ENCODE assay signal across 17 cellular contexts in genomic region chr14:96121660-96122395, GRCh38.
A peak's percentile ranks its signal among the peaks of the same experiment; 100 is the strongest.
DNase-seq lines count a peak whose midpoint lies in the region; ATAC-seq and TF ChIP-seq lines count a peak whose summit lies in the region.
"Had no signal": no experiment of that assay in that cellular context is flagged by ENCODE, and none has a peak within 500 bp of the region (broad histone marks: within the 10 kb centered on the region; RNA-seq: fewer than 3 reads in every experiment).

No MANE protein-coding gene starts in this region.

- no peaks in the 10 kb centered on the region for H3K36me3 ChIP-seq in ascending aorta
- H3K36me3 ChIP-seq: adrenal gland, gastroesophageal sphincter, Peyer's patch had no signal

- H3K9me3 ChIP-seq in ascending aorta = no peaks in the 10 kb centered on the region
- H3K9me3 ChIP-seq: adrenal gland, Peyer's patch had no signal

- peak; percentile 94 for DNase-seq in ELR (ENCODE audit: low read depth)
- DNase-seq in RKO (ENCODE audit: low spot score) = peak; percentile 3
- DNase-seq in dedifferentiated amniotic fluid mesenchymal stem cell (ENCODE audit: extremely low spot score) = peak; percentile 59
- DNase-seq in sciatic nerve (ENCODE audit: low spot score) = no peak
- no peak for DNase-seq in ascending aorta (ENCODE audit: low spot score in 2 of 2)
- DNase-seq in NCI-H1694 (lab: John Stamatoyannopoulos, UW) = no peak
- DNase-seq in stimulated activated naive CD4-positive, alpha-beta T cell (lab: John Stamatoyannopoulos, UW) = no peak
- DNase-seq: activated CD4-positive, alpha-beta memory T cell treated with anti-CD3 and anti-CD28 coated beads for 36 hours; C1 segment of cervical spinal cord; NCI-H1417; nucleus accumbens; Peyer's patch; right cardiac atrium had no signal

- H3K27ac ChIP-seq in ascending aorta = no peak overlapping the region
- H3K27ac ChIP-seq: gastroesophageal sphincter had no signal

- TF ChIP-seq CTCF in ascending aorta (IDR thresholded peaks at IDR 0.05) = no peak

- H3K4me1 ChIP-seq in ascending aorta = no peaks in the 10 kb centered on the region

- peak; percentile 3 for ATAC-seq in sciatic nerve
- ATAC-seq in GM21576 (IDR thresholded peaks at IDR 0.05; ENCODE audit: unreplicated experiment) = no peak
- ATAC-seq: gastroesophageal sphincter, left lobe of liver, right cardiac atrium had no signal

- no peak overlapping the region for H3K4me3 ChIP-seq in ascending aorta
- H3K4me3 ChIP-seq: adrenal gland, gastroesophageal sphincter, Peyer's patch had no signal

- intact Hi-C loops in sciatic nerve (cut with DNase I) (no loop called here), ascending aorta (cut with DNase I) (no loop called here)

- H3K27me3 ChIP-seq in ascending aorta = no peaks in the 10 kb centered on the region
- H3K27me3 ChIP-seq: adrenal gland, gastroesophageal sphincter, Peyer's patch had no signal

Comparison
In these comparisons a context has a peak if more than half of its experiments do, and no peak if none do; other contexts are left out.
1. DNase-seq: peak in ELR (single experiment), RKO (single experiment) and dedifferentiated amniotic fluid mesenchymal stem cell (single experiment); none in sciatic nerve (single experiment), ascending aorta (0 of 2), NCI-H1694 (single experiment) and stimulated activated naive CD4-positive, alpha-beta T cell (0 of 6).